Comparison of ENCODE assay signal across 8 cellular contexts in the genomic region with DNA sequence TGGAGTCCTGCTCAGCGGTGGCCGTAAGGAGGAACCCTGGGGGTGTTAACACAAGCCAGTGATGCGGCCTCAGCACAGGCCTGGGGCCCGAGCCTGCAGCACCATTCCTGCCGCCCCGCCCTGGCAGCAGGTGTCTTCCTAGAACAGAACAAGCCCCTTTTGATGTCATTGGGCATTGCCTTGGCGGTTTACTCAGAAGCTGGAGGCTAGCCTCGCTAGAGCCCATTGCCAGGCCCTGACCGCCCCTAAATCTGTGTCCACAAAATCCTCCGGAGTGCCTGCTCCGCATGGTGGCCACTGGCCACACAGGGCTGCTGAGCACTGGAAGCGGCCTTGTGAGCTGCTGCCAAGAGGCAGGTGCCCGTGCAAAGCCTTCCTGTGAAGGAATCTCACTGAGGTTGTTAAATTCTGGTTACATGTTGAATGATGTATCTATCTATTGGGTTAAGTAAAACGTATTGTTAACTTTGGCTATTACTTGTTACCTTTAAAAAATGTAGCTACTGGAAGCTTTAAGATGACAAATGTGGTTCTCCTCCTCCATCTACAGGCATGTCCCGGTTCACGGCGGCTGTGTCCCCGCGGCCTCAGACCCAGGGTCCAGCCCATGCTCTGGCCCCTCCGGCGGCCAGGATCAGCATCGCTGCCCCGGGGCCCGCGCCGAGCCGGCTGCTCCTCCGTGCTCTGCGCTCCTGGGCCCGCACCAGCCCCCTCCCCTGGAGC. TPM values are rescaled to one million over a fixed set of nuclear protein-coding genes. Genes with fewer than 3 reads are reported as not detected.
DNase-seq lines count a peak whose midpoint lies in the region; ATAC-seq, FAIRE-seq and TF ChIP-seq lines count a peak whose summit lies in the region.

No MANE protein-coding gene starts in this region.

- peaks cover 0 to 11% (median 0%) of the 10 kb centered on the region in 3 donors for H3K36me3 Mint-ChIP-seq in CD8-positive, alpha-beta memory T cell
- peaks cover 17% of the 10 kb centered on the region for H3K36me3 Mint-ChIP-seq in nephron progenitor cell (ENCODE audit: low read depth)

- POLR2A ChIA-PET in CD8-positive, alpha-beta memory T cell (lab: Charles Lee), result interaction anchor here (1.0 kb wide), 1 partner anchor 90 kb away, joined by 3 read pairs; no protein-coding TSS in a partner anchor
- POLR2A ChIA-PET in HCT116 (lab: Charles Lee), result no interaction called here

- TF ChIP-seq CTCF in HCT116 (IDR thresholded peaks at IDR 0.05 in 2 of 3, conservative IDR thresholded peaks at IDR 0.05 in 1 of 3; ENCODE audit: borderline replicate concordance in 1 of 3, insufficient read depth in 1 of 3, low read depth in 2 of 3, low read length in 2 of 3) (no peak), esophagus squamous epithelium (IDR thresholded peaks at IDR 0.05) (no peak), nephron progenitor cell (IDR thresholded peaks at IDR 0.05) (no peak)

- H3K4me2 ChIP-seq in HCT116 (ENCODE audit: low read length), result peak overlapping the region; percentile 86

- RAD21 ChIA-PET in HCT116 (lab: Charles Lee; ENCODE audit: low non-redundant PET in 1 of 2, low total read pairs in 2 of 2, uncharacterized antibody in 2 of 2, unreplicated experiment in 2 of 2), result no interaction called here

- no peaks in the 10 kb centered on the region for H3K27me3 ChIP-seq in CD8-positive, alpha-beta memory T cell (ENCODE audit: insufficient read depth, low read length, poor library complexity, severe bottlenecking)
- H3K27me3 ChIP-seq in HCT116 (ENCODE audit: insufficient read depth, low read length) (no peaks in the 10 kb centered on the region), esophagus squamous epithelium (no peaks in the 10 kb centered on the region)

- peaks cover 4 to 5% of the 10 kb centered on the region in 2 donors for H3K27me3 Mint-ChIP-seq in CD8-positive, alpha-beta memory T cell
- peaks cover 20% of the 10 kb centered on the region for H3K27me3 Mint-ChIP-seq in nephron progenitor cell (ENCODE audit: low read depth, poor library complexity)

- no peak for TF ChIP-seq POLR2A in HCT116 (IDR thresholded peaks at IDR 0.05; ENCODE audit: borderline replicate concordance, extremely low read depth, insufficient read depth, insufficient read length)
- no peak for TF ChIP-seq POLR2A in esophagus squamous epithelium (IDR thresholded peaks at IDR 0.05)
- no peak for TF ChIP-seq POLR2A in GM12892 (IDR thresholded peaks at IDR 0.05; ENCODE audit: low read depth, low read length)

- ATAC-seq in HCT116, result peak; percentile 2; the same call in 1 of the 2 replicates

- peaks cover 30 to 49% (median 40%) of the 10 kb centered on the region in 3 donors for H3K4me1 Mint-ChIP-seq in CD8-positive, alpha-beta memory T cell
- H3K4me1 Mint-ChIP-seq in nephron progenitor cell, result peaks cover 64% of the 10 kb centered on the region

- H3K4me3 Mint-ChIP-seq in CD8-positive, alpha-beta memory T cell, result peak overlapping the region; percentile 60 to 98 (median 74)
- peak overlapping the region; percentile 80 for H3K4me3 Mint-ChIP-seq in nephron progenitor cell

- CTCF ChIA-PET in CD8-positive, alpha-beta memory T cell (lab: Charles Lee), result interaction anchor here (0.6 to 1.0 kb wide), 2 partner anchors 15 to 149 kb away, joined by 4 to 5 read pairs; no protein-coding TSS in a partner anchor
- CTCF ChIA-PET in HCT116 (lab: Charles Lee), result no interaction called here

- H4K20me1 ChIP-seq in HCT116 (ENCODE audit: insufficient read depth), result no peaks in the 10 kb centered on the region

- peaks cover 37% of the 10 kb centered on the region for H3K4me1 ChIP-seq in CD8-positive, alpha-beta memory T cell (ENCODE audit: insufficient read depth, low read length)
- H3K4me1 ChIP-seq in HCT116 (ENCODE audit: control insufficient read depth in 1 of 2, insufficient read depth in 2 of 2, low read length in 2 of 2) (peaks cover 18 to 43% of the 10 kb centered on the region in 2 experiments), esophagus squamous epithelium (peaks cover 37 to 53% (median 38%) of the 10 kb centered on the region in 3 donors)

- H3K36me3 ChIP-seq in CD8-positive, alpha-beta memory T cell (ENCODE audit: insufficient read depth, low read length), result no peaks in the 10 kb centered on the region
- H3K36me3 ChIP-seq in HCT116 (ENCODE audit: control insufficient read depth in 1 of 2, insufficient read depth in 2 of 2, low read length in 2 of 2), result no peaks in the 10 kb centered on the region
- H3K36me3 ChIP-seq in SK-N-MC (ENCODE audit: insufficient read depth, low read length), result no peaks in the 10 kb centered on the region
- no peaks in the 10 kb centered on the region for H3K36me3 ChIP-seq in esophagus squamous epithelium

- no peaks in the 10 kb centered on the region for H3K9me3 ChIP-seq in CD8-positive, alpha-beta memory T cell (ENCODE audit: low read length)
- no peaks in the 10 kb centered on the region for H3K9me3 ChIP-seq in HCT116 (ENCODE audit: control insufficient read depth in 1 of 2, insufficient read depth in 1 of 2, low read depth in 1 of 2, low read length in 2 of 2)
- no peaks in the 10 kb centered on the region for H3K9me3 ChIP-seq in SK-N-MC (ENCODE audit: low read depth, low read length)
- H3K9me3 ChIP-seq in esophagus squamous epithelium, result no peaks in the 10 kb centered on the region

- peak in 1 of 5 donors; percentile 51 for DNase-seq in CD8-positive, alpha-beta memory T cell
- DNase-seq in HCT116 (ENCODE audit: low read depth, low spot score), result no peak
- no peak for DNase-seq in SK-N-MC (ENCODE audit: low read depth, low spot score)
- no peak for DNase-seq in esophagus squamous epithelium (lab: John Stamatoyannopoulos, UW)
- DNase-seq in nephron progenitor cell, result no peak
- no peak for DNase-seq in GM12892 (ENCODE audit: insufficient read length)
- DNase-seq in foreskin melanocyte, result no peak
- no peak for DNase-seq in NCI-H2171 (lab: John Stamatoyannopoulos, UW)

- TSS peak; percentile 72 for BruUV-seq in HCT116 (replicated peaks; lab: Mats Ljungman, UMichigan)

- no peak overlapping the region for H2AFZ ChIP-seq in HCT116 (ENCODE audit: low read depth, low read length, poor library complexity, severe bottlenecking)

- no peaks in the 10 kb centered on the region for H3K79me2 ChIP-seq in HCT116 (ENCODE audit: insufficient read depth, low read length)

- no peak for FAIRE-seq in GM12892 (lab: Jason Lieb, UNC)

- intact Hi-C loops in HCT116 (cut with micrococcal nuclease) (loop anchor here (5.0 kb wide), 1 partner anchor 79 kb away; no protein-coding TSS in a partner anchor), esophagus squamous epithelium (cut with DNase I) (loop anchor here (5.0 to 10.0 kb wide), 2 partner anchors 79 to 98 kb away; no protein-coding TSS in a partner anchor)

- H3K9me2 ChIP-seq in HCT116 (ENCODE audit: insufficient read depth), result no peaks in the 10 kb centered on the region

- peaks cover 5 to 9% (median 8%) of the 10 kb centered on the region in 5 donors for H3K9me3 Mint-ChIP-seq in CD8-positive, alpha-beta memory T cell
- H3K9me3 Mint-ChIP-seq in nephron progenitor cell, result peaks cover 13% of the 10 kb centered on the region

- 6 to 69% methylated on average over 7 to 13 of the region's 30 CpGs for WGBS in esophagus squamous epithelium, 2 donors

- peak overlapping the region; percentile 57 for H3K27ac ChIP-seq in CD8-positive, alpha-beta memory T cell (ENCODE audit: low read depth, low read length)
- H3K27ac ChIP-seq in HCT116 (ENCODE audit: low read depth, low read length) (peak overlapping the region; percentile 72; the same call in 1 of the 2 replicates), SK-N-MC (no peak overlapping the region), esophagus squamous epithelium (peak overlapping the region; percentile 81 to 95 (median 86))

- H3K4me3 ChIP-seq in CD8-positive, alpha-beta memory T cell (ENCODE audit: low read length), result peak overlapping the region; percentile 50
- peak overlapping the region; percentile 45 to 61 for H3K4me3 ChIP-seq in HCT116 (replicated peaks in 1 of 2; ENCODE audit: low read depth in 1 of 2, low read length in 2 of 2)
- peak overlapping the region; percentile 75 for H3K4me3 ChIP-seq in SK-N-MC
- H3K4me3 ChIP-seq in esophagus squamous epithelium, result peak overlapping the region; percentile 56 to 88 (median 68)

- TF ChIP-seq RAD21 in HCT116 (IDR thresholded peaks at IDR 0.05; ENCODE audit: low read depth), result no peak

- peak overlapping the region in 6 of 8 donors; percentile 47 to 81 (median 60) for H3K27ac Mint-ChIP-seq in CD8-positive, alpha-beta memory T cell
- H3K27ac Mint-ChIP-seq in nephron progenitor cell, result no peak overlapping the region

- peak overlapping the region; percentile 68 for H3K9ac ChIP-seq in HCT116 (ENCODE audit: low read length)
- peak overlapping the region; percentile 60 for H3K9ac ChIP-seq in SK-N-MC (ENCODE audit: insufficient read length)

TF ChIP-seq in HCT116, 20 proteins besides CTCF, POLR2A, EP300 and RAD21:
- TF ChIP-seq EZH2phosphoT487 (IDR thresholded peaks at IDR 0.05; ENCODE audit: borderline replicate concordance), result no peak
- TF ChIP-seq, protein P1, sequence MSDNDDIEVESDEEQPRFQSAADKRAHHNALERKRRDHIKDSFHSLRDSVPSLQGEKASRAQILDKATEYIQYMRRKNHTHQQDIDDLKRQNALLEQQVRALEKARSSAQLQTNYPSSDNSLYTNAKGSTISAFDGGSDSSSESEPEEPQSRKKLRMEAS (IDR thresholded peaks at IDR 0.05), result peak; percentile 21; the same call in 1 of the 2 replicates

RNA-seq across cellular contexts. Expression of a gene that starts 1.2 kb away (rescaled TPM):
- total RNA-seq in CD8-positive, alpha-beta memory T cell, result 1 to 10 TPM; 4.8 to 6.1 TPM
- 1.1 TPM for polyA plus RNA-seq in CD8-positive, alpha-beta memory T cell
- 12.3 TPM for total RNA-seq in HCT116 (2021; ENCODE audit: unreplicated experiment)
- 7.5 and 8.9 TPM in 2 replicates for polyA plus RNA-seq in HCT116 (2012)
- 10 to 100 TPM; 16.9 to 58.2 (median 29.5) TPM for total RNA-seq in esophagus squamous epithelium
- polyA plus RNA-seq in GM12892 (2012; ENCODE audit: missing spikeins), result 3.6 TPM
